Comparison of ENCODE assay signal across 8 cellular contexts in the genomic region with DNA sequence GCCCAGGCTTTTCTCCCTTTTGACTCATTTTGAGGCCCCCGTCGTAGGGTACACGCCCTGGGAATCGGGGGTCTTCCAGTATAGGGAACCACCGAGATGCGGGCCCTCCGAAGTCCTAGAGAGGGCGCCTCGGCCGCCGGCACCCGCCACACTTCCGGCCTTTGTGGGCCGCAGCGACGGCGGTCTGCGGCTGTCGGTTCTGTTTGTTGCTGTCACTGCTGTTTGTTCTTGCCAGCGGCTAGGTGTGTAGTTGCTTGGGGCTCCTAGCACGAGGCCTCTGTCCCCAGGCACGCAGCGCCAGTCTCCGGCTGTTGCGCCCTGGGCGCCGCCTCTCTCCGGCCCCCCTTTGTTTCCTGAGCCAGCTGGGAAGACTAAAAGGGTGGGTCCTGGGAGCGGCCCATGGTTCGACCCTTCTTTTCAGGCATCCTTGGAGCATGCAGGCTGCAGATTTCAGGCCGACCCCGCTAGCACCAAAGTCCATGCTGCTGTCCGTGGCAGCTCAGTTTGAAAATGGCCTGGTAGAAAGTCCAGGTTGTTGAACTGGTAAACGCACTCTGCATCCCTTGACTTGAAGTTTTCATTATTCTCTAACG. TPM values are rescaled to one million over a fixed set of nuclear protein-coding genes. Genes with fewer than 3 reads are reported as not detected.
DNase-seq lines count a peak whose midpoint lies in the region; ATAC-seq and TF ChIP-seq lines count a peak whose summit lies in the region.

No MANE protein-coding gene starts in this region.

- H3K27ac ChIP-seq in SK-N-SH (ENCODE audit: low read depth in 2 of 2, low read length in 1 of 2) (no peak overlapping the region), ascending aorta (peak overlapping the region; percentile 47 to 61)

- no peaks in the 10 kb centered on the region for H3K36me3 ChIP-seq in SK-N-SH (replicated peaks in 1 of 2; ENCODE audit: control insufficient read depth in 1 of 2, insufficient read depth in 2 of 2, low read length in 1 of 2)
- no peaks in the 10 kb centered on the region for H3K36me3 ChIP-seq in ascending aorta

- no peaks in the 10 kb centered on the region for H3K79me2 ChIP-seq in SK-N-SH (ENCODE audit: insufficient read depth)

- ATAC-seq in SK-N-SH treated with all-trans-retinoic acid at 6 μM for 48 hours (no peak), HG02973 (IDR thresholded peaks at IDR 0.05; ENCODE audit: unreplicated experiment) (no peak)

- WGBS in SK-N-SH (ENCODE audit: low lambda C conversion rate) = 47% methylated on average over 33 of the region's 35 CpGs

- H3K4me1 ChIP-seq in SK-N-SH (ENCODE audit: control insufficient read depth in 1 of 2, insufficient read depth in 2 of 2, low read depth in 1 of 2, low read length in 1 of 2) = no peaks in the 10 kb centered on the region; a peak in 1 of 4 replicates
- H3K4me1 ChIP-seq in ascending aorta = peaks cover 0 to 8% of the 10 kb centered on the region in 2 donors

- CTCF ChIA-PET in SK-N-SH (lab: Yijun Ruan, JAX) = interaction anchor here (0.6 to 5.7 kb wide), 6 partner anchors 11 to 505 kb away, joined by 3 to 60 read pairs (median 4); a partner anchor contains a TSS

- H3F3A ChIP-seq in SK-N-SH (replicated peaks; ENCODE audit: insufficient read depth) = no peaks in the 10 kb centered on the region

- TF ChIP-seq CTCF in SK-N-SH (IDR thresholded peaks at IDR 0.05) (no peak), ascending aorta (IDR thresholded peaks at IDR 0.05) (peak in 2 of 3 experiments; percentile 34 to 37)

- H3K27me3 ChIP-seq in SK-N-SH (ENCODE audit: insufficient read depth) (peaks cover 7% of the 10 kb centered on the region; the same call in 1 of the 2 replicates), ascending aorta (no peaks in the 10 kb centered on the region)

- peak; percentile 82 for DNase-seq in SK-N-SH
- peak; percentile 39 to 82 (median 57) for DNase-seq in T-helper 1 cell
- no peak for DNase-seq in ascending aorta (ENCODE audit: low spot score in 2 of 2)
- peak; percentile 69 for DNase-seq in stimulated activated CD4-positive, alpha-beta T cell treated with anti-CD3 and anti-CD28 coated beads, Interleukin-15, amount 100 ng/mL, for 24 hours
- DNase-seq in amniotic stem cell (lab: John Stamatoyannopoulos, UW) = no peak

- no peaks in the 10 kb centered on the region for H4K20me1 ChIP-seq in SK-N-SH (ENCODE audit: insufficient read depth)

- POLR2A ChIA-PET in SK-N-SH (lab: Yijun Ruan, JAX) = interaction anchor here (0.6 to 2.2 kb wide), 3 partner anchors 19 to 91 kb away, joined by 3 to 21 read pairs (median 3); a partner anchor contains a TSS

- no peaks in the 10 kb centered on the region for H3K9me2 ChIP-seq in SK-N-SH

- no peak overlapping the region for H3K4me2 ChIP-seq in SK-N-SH

- no peak overlapping the region for H3K9ac ChIP-seq in SK-N-SH

- H3K4me3 ChIP-seq in SK-N-SH (ENCODE audit: low read depth in 2 of 2, low read length in 1 of 2) (peak overlapping the region in 1 of 2 experiments; percentile 2; a peak in 1 of 4 replicates), ascending aorta (peak overlapping the region; percentile 58 to 67), iPS-18c (ENCODE audit: insufficient read depth, low read depth, low read length) (peak overlapping the region; percentile 44)

- H2AFZ ChIP-seq in SK-N-SH (ENCODE audit: low read depth) = peak overlapping the region; percentile 63; the same call in 1 of the 2 replicates

- TF ChIP-seq RAD21 in SK-N-SH (IDR thresholded peaks at IDR 0.05; ENCODE audit: low read length) = no peak

- no peak for TF ChIP-seq EP300 in SK-N-SH (IDR thresholded peaks at IDR 0.05; ENCODE audit: borderline replicate concordance in 1 of 2, low read depth in 1 of 2, low read length in 1 of 2)

- H3K9me3 ChIP-seq in SK-N-SH (no peaks in the 10 kb centered on the region), ascending aorta (no peaks in the 10 kb centered on the region), iPS-18c (ENCODE audit: control insufficient read depth, insufficient read depth, low read length) (no peaks in the 10 kb centered on the region)

- intact Hi-C loops in ascending aorta (cut with DNase I) = no loop called here

TF ChIP-seq in SK-N-SH, 30 proteins besides CTCF, POLR2A, EP300 and RAD21:
- no peak for TF ChIP-seq NRF1 (IDR thresholded peaks at IDR 0.05; ENCODE audit: low read depth, low read length)
- TF ChIP-seq TAF1 (IDR thresholded peaks at IDR 0.05; ENCODE audit: borderline replicate concordance, low read depth, low read length) = peak; percentile 44; the same call in 1 of the 2 replicates
TF ChIP-seq in SK-N-SH: peak in this region for 1.

TF ChIP-seq in SK-N-SH treated with all-trans-retinoic acid at 6 μM for 48 hours, 23 proteins besides CTCF, POLR2A, EP300 and RAD21 (continues in another document):
- TF ChIP-seq ISL1 (CRISPR knock-in tag; IDR thresholded peaks at IDR 0.05) (no peak), ZNF70 (CRISPR knock-in tag; IDR thresholded peaks at IDR 0.05) (no peak), BACH2 (CRISPR knock-in tag; IDR thresholded peaks at IDR 0.05; ENCODE audit: borderline replicate concordance) (no peak), ESRRG (CRISPR knock-in tag; IDR thresholded peaks at IDR 0.05) (no peak), PPARA (CRISPR knock-in tag; IDR thresholded peaks at IDR 0.05; ENCODE audit: borderline replicate concordance) (no peak), RARB (CRISPR knock-in tag; IDR thresholded peaks at IDR 0.05) (no peak), ZNF565 (CRISPR knock-in tag; conservative IDR thresholded peaks at IDR 0.05; ENCODE audit: low read depth) (no peak), CSDC2 (CRISPR knock-in tag; IDR thresholded peaks at IDR 0.05) (no peak), GLIS3 (CRISPR knock-in tag; IDR thresholded peaks at IDR 0.05) (no peak), ZFP30 (CRISPR knock-in tag; IDR thresholded peaks at IDR 0.05) (no peak), TCF4 (CRISPR knock-in tag; IDR thresholded peaks at IDR 0.05; ENCODE audit: borderline replicate concordance) (no peak), ARNTL (CRISPR knock-in tag; IDR thresholded peaks at IDR 0.05; ENCODE audit: borderline replicate concordance, low read depth) (no peak)
- TF ChIP-seq, protein P1, sequence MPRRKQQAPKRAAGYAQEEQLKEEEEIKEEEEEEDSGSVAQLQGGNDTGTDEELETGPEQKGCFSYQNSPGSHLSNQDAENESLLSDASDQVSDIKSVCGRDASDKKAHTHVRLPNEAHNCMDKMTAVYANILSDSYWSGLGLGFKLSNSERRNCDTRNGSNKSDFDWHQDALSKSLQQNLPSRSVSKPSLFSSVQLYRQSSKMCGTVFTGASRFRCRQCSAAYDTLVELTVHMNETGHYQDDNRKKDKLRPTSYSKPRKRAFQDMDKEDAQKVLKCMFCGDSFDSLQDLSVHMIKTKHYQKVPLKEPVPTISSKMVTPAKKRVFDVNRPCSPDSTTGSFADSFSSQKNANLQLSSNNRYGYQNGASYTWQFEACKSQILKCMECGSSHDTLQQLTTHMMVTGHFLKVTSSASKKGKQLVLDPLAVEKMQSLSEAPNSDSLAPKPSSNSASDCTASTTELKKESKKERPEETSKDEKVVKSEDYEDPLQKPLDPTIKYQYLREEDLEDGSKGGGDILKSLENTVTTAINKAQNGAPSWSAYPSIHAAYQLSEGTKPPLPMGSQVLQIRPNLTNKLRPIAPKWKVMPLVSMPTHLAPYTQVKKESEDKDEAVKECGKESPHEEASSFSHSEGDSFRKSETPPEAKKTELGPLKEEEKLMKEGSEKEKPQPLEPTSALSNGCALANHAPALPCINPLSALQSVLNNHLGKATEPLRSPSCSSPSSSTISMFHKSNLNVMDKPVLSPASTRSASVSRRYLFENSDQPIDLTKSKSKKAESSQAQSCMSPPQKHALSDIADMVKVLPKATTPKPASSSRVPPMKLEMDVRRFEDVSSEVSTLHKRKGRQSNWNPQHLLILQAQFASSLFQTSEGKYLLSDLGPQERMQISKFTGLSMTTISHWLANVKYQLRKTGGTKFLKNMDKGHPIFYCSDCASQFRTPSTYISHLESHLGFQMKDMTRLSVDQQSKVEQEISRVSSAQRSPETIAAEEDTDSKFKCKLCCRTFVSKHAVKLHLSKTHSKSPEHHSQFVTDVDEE (CRISPR knock-in tag; IDR thresholded peaks at IDR 0.05) = no peak
- TF ChIP-seq, protein P2, sequence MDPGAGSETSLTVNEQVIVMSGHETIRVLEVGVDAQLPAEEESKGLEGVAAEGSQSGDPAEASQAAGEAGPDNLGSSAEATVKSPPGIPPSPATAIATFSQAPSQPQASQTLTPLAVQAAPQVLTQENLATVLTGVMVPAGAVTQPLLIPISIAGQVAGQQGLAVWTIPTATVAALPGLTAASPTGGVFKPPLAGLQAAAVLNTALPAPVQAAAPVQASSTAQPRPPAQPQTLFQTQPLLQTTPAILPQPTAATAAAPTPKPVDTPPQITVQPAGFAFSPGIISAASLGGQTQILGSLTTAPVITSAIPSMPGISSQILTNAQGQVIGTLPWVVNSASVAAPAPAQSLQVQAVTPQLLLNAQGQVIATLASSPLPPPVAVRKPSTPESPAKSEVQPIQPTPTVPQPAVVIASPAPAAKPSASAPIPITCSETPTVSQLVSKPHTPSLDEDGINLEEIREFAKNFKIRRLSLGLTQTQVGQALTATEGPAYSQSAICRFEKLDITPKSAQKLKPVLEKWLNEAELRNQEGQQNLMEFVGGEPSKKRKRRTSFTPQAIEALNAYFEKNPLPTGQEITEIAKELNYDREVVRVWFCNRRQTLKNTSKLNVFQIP (CRISPR knock-in tag; IDR thresholded peaks at IDR 0.05; ENCODE audit: borderline replicate concordance, low read depth) = no peak

RNA-seq across cellular contexts. Expression of a gene that starts 17.8 kb away (rescaled TPM):
- 21.1 and 30.7 TPM in 2 replicates for polyA plus RNA-seq in SK-N-SH (2012; rRNA removed)
- 21.8 and 23.1 TPM in 2 replicates for polyA plus RNA-seq in SK-N-SH (2012; cell fraction: cytosol; rRNA removed)
- 53.7 and 53.9 TPM in 2 replicates for polyA plus RNA-seq in SK-N-SH (2012; cell fraction: nucleus; rRNA removed)
- total RNA-seq in ascending aorta = 19.9 TPM

RNA-seq across cellular contexts. Expression of a gene that starts 21.8 kb away (rescaled TPM):
- 0.15 TPM in 1 of 2 replicates, not detected in the other for polyA plus RNA-seq in SK-N-SH (2012; rRNA removed)
- 0.05 and 0.07 TPM in 2 replicates for polyA plus RNA-seq in SK-N-SH (2012; cell fraction: cytosol; rRNA removed)
- not detected in 2 replicates for polyA plus RNA-seq in SK-N-SH (2012; cell fraction: nucleus; rRNA removed)
- total RNA-seq in ascending aorta = not detected

RNA-seq across cellular contexts. Expression of a gene that starts 51.9 kb away (rescaled TPM):
- 17.5 and 22.8 TPM in 2 replicates for polyA plus RNA-seq in SK-N-SH (2012; rRNA removed)
- polyA plus RNA-seq in SK-N-SH (2012; cell fraction: cytosol; rRNA removed) = 16.5 and 18.9 TPM in 2 replicates
- polyA plus RNA-seq in SK-N-SH (2012; cell fraction: nucleus; rRNA removed) = 17.3 and 22.4 TPM in 2 replicates
- 58.5 TPM for total RNA-seq in ascending aorta

Comparison
In these comparisons a context has a peak if more than half of its experiments do, and no peak if none do; other contexts are left out.
1. DNase-seq: peak in SK-N-SH (single experiment), T-helper 1 cell (5 of 5) and stimulated activated CD4-positive, alpha-beta T cell treated with anti-CD3 and anti-CD28 coated beads, Interleukin-15, amount 100 ng/mL, for 24 hours (single experiment); none in ascending aorta (0 of 2) and amniotic stem cell (single experiment).
2. H3K27ac ChIP-seq: peak in ascending aorta (2 of 2); none in SK-N-SH (0 of 2).